8 cellular contexts compared by ENCODE assay signal in the genomic region with DNA sequence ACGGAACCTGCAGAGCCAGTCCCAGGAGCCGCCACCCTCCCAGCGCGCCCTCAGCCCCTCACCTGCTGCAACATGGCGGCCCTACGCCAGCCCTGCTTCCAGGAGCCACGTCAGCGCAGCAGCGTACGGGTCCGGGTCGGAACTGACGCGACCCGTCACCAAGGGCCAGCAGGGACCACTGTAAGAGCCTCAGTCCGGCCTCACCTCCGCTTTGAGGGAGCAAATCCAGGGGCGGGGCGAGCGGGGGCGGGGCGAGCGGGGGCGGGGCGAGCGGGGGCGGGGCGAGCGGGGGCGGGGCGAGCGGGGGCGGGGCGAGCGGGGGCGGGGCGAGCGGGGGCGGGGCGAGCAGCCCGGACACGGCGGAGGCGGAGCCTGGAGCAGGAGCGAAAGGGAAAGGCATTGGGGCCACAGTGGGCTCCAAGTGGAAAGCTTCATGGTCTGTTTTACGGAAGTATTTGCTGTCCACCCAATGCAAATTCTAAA. TPM values are rescaled to one million over a fixed set of nuclear protein-coding genes. Genes with fewer than 3 reads are reported as not detected.
DNase-seq lines count a peak whose midpoint lies in the region; ATAC-seq and TF ChIP-seq lines count a peak whose summit lies in the region.
"Not testable (repeated sequence)": the region's sequence is repeated elsewhere in the genome, so short reads cannot be mapped to it uniquely, and the experiment has no call there.

A gene (minus strand): TSS at position 109 of the 483 bp plus-strand sequence. CDS start 35 bp downstream, at position 74.

- intact Hi-C loops in left ventricle myocardium inferior (cut with micrococcal nuclease) = not testable (repeated sequence)

- TF ChIP-seq CTCF in GM12864 (IDR thresholded peaks at IDR 0.05; ENCODE audit: low read depth, low read length, missing control alignments); left ventricle myocardium inferior (IDR thresholded peaks at IDR 0.05; ENCODE audit: borderline replicate concordance); thoracic aorta (IDR thresholded peaks at IDR 0.05): not testable (repeated sequence)

- peak within 1 kb of the TSS; percentile 66 for H3K27ac ChIP-seq in angular gyrus (ENCODE audit: low read depth, low read length)
- peak within 1 kb of the TSS; percentile 76 for H3K27ac ChIP-seq in left ventricle myocardium inferior (replicated peaks)
- H3K27ac ChIP-seq in thoracic aorta = peak within 1 kb of the TSS; percentile 71 to 73

- H3K9me3 ChIP-seq in left ventricle myocardium inferior (replicated peaks); thoracic aorta: not testable (repeated sequence)

- DNase-seq in GM12864 (ENCODE audit: low read depth) = peak; percentile 43
- peak; percentile 8 to 78 (median 55) for DNase-seq in NCI-H1417 (lab: John Stamatoyannopoulos, UW)
- peak; percentile 66 for DNase-seq in T-helper 22 cell (ENCODE audit: low read depth)
- DNase-seq in left ventricle myocardium inferior = peak; percentile 70
- DNase-seq in pons (ENCODE audit: low spot score) = peak; percentile 51
- DNase-seq in thoracic aorta (ENCODE audit: low spot score) = peak; percentile 31

- ATAC-seq in HG02759 (IDR thresholded peaks at IDR 0.05; ENCODE audit: unreplicated experiment) (peak; percentile 87), thoracic aorta (ENCODE audit: insufficient number of reproducible peaks, low FRiP score, low read depth) (peak; percentile 40)

- not testable (repeated sequence) for H3K36me3 ChIP-seq in left ventricle myocardium inferior, thoracic aorta

- H3K4me3 ChIP-seq in GM12864 (ENCODE audit: low read depth, low read length) = peak within 1 kb of the TSS; percentile 55
- H3K4me3 ChIP-seq in left ventricle myocardium inferior = peak within 1 kb of the TSS; percentile 84
- H3K4me3 ChIP-seq in thoracic aorta = peak within 1 kb of the TSS; percentile 87

- not testable (repeated sequence) for H3K27me3 ChIP-seq in left ventricle myocardium inferior (ENCODE audit: low read depth); thoracic aorta (replicated peaks; ENCODE audit: insufficient read depth)

- not testable (repeated sequence) for H3K4me1 ChIP-seq in left ventricle myocardium inferior; thoracic aorta (ENCODE audit: control insufficient read depth in 1 of 2, low read depth in 2 of 2)

RNA-seq across cellular contexts. Expression of the gene that starts here (rescaled TPM):
- total RNA-seq in left ventricle myocardium inferior (4.8 TPM), thoracic aorta (10 to 100 TPM; 27.1 to 52.5 TPM)

Comparison
In these comparisons a context has a peak if more than half of its experiments do, and no peak if none do; other contexts are left out.
1. Peak in every context shown above with its lines: DNase-seq, ATAC-seq, H3K4me3 ChIP-seq and H3K27ac ChIP-seq.